In genomic region chr5:157484768-157485167, GRCh38 we compare ENCODE assay signal across 1 cellular context.
TF ChIP-seq lines count a peak whose summit lies in the region.

No MANE protein-coding gene starts in this region.

TF ChIP-seq in HepG2, 621 proteins besides CTCF, POLR2A, EP300 and RAD21 (continued from another document):
- TF ChIP-seq, protein P1, sequence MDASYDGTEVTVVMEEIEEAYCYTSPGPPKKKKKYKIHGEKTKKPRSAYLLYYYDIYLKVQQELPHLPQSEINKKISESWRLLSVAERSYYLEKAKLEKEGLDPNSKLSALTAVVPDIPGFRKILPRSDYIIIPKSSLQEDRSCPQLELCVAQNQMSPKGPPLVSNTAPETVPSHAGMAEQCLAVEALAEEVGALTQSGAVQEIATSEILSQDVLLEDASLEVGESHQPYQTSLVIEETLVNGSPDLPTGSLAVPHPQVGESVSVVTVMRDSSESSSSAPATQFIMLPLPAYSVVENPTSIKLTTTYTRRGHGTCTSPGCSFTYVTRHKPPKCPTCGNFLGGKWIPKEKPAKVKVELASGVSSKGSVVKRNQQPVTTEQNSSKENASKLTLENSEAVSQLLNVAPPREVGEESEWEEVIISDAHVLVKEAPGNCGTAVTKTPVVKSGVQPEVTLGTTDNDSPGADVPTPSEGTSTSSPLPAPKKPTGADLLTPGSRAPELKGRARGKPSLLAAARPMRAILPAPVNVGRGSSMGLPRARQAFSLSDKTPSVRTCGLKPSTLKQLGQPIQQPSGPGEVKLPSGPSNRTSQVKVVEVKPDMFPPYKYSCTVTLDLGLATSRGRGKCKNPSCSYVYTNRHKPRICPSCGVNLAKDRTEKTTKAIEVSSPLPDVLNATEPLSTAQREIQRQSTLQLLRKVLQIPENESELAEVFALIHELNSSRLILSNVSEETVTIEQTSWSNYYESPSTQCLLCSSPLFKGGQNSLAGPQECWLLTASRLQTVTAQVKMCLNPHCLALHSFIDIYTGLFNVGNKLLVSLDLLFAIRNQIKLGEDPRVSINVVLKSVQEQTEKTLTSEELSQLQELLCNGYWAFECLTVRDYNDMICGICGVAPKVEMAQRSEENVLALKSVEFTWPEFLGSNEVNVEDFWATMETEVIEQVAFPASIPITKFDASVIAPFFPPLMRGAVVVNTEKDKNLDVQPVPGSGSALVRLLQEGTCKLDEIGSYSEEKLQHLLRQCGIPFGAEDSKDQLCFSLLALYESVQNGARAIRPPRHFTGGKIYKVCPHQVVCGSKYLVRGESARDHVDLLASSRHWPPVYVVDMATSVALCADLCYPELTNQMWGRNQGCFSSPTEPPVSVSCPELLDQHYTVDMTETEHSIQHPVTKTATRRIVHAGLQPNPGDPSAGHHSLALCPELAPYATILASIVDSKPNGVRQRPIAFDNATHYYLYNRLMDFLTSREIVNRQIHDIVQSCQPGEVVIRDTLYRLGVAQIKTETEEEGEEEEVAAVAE (CRISPR knock-in tag; IDR thresholded peaks at IDR 0.05; ENCODE audit: borderline replicate concordance), result no peak
- TF ChIP-seq SKI (IDR thresholded peaks at IDR 0.05; ENCODE audit: partially characterized antibody), result no peak
- TF ChIP-seq MED8 (CRISPR knock-in tag; IDR thresholded peaks at IDR 0.05; ENCODE audit: insufficient replicate concordance), result peak; percentile 1
- no peak for TF ChIP-seq TGIF2 (CRISPR knock-in tag; IDR thresholded peaks at IDR 0.05)
- TF ChIP-seq, protein P2, sequence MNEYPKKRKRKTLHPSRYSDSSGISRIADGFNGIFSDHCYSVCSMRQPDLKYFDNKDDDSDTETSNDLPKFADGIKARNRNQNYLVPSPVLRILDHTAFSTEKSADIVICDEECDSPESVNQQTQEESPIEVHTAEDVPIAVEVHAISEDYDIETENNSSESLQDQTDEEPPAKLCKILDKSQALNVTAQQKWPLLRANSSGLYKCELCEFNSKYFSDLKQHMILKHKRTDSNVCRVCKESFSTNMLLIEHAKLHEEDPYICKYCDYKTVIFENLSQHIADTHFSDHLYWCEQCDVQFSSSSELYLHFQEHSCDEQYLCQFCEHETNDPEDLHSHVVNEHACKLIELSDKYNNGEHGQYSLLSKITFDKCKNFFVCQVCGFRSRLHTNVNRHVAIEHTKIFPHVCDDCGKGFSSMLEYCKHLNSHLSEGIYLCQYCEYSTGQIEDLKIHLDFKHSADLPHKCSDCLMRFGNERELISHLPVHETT (CRISPR knock-in tag; conservative IDR thresholded peaks at IDR 0.05), result no peak
- TF ChIP-seq CEBPB (IDR thresholded peaks at IDR 0.05; ENCODE audit: borderline replicate concordance, low read depth, low read length), result peak; percentile 92
- TF ChIP-seq, protein P3, sequence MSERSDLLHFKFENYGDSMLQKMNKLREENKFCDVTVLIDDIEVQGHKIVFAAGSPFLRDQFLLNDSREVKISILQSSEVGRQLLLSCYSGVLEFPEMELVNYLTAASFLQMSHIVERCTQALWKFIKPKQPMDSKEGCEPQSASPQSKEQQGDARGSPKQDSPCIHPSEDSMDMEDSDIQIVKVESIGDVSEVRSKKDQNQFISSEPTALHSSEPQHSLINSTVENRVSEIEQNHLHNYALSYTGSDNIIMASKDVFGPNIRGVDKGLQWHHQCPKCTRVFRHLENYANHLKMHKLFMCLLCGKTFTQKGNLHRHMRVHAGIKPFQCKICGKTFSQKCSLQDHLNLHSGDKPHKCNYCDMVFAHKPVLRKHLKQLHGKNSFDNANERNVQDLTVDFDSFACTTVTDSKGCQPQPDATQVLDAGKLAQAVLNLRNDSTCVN (CRISPR knock-in tag; IDR thresholded peaks at IDR 0.05; ENCODE audit: borderline replicate concordance), result peak; percentile 84
- TF ChIP-seq FOSL2 (CRISPR knock-in tag; IDR thresholded peaks at IDR 0.05), result peak; percentile 44
